8 cellular contexts compared by ENCODE assay signal in the genomic region with DNA sequence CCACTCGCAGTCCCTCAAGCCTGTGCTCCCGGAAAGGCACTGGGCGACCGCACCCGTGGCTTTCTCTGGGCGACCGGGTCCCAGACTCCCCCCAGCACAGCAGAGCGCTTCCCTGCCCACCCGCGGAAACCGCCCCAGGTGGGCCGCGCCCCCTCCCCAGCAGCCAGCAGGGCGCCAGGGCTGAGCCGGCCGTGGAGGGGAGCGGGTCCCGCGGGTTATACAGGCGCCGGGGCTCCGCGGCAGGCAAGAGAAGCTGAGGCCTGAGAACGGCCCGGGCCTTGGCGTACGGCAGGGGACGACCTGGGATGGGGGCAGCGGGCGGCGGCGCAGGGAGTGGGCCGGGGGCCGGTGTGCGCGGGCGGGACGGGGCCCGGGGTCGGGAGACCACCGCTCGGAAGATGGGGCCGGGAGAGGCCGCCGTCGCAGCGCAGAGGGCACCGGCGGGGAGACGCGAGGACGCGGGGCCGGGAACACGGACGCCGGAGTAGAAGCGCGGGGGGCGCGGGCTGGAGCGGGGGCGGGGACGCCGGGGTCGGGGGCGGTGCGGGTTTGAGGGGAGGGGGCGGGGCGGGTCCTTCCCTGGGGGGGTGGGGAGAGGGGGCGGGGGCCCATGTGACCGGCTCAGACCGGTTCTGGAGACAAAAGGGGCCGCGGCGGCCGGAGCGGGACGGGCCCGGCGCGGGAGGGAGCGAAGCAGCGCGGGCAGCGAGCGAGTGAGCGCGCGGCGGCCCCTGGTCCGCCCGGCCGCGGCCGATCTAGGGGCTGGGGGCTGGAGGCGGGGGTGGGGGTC. TPM values are rescaled to one million over a fixed set of nuclear protein-coding genes. Genes with fewer than 3 reads are reported as not detected.
DNase-seq lines count a peak whose midpoint lies in the region; ATAC-seq and TF ChIP-seq lines count a peak whose summit lies in the region.

A gene with protein sequence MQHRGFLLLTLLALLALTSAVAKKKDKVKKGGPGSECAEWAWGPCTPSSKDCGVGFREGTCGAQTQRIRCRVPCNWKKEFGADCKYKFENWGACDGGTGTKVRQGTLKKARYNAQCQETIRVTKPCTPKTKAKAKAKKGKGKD (plus strand): TSS at position 624 of the 790 bp plus-strand sequence. CDS start 389 bp downstream, outside the sequence.

- no peak for TF ChIP-seq POLR2A in right lobe of liver (IDR thresholded peaks at IDR 0.05)
- TF ChIP-seq POLR2A in testis (IDR thresholded peaks at IDR 0.05): no peak

- ATAC-seq in central memory CD8-positive, alpha-beta T cell (replicated peaks; ENCODE audit: extremely low read depth, poor library complexity, severe bottlenecking): peak; percentile 10
- ATAC-seq in right lobe of liver: peak in 3 of 4 donors; percentile 2 to 21 (median 2)

- peaks cover 0 to 2% (median 0%) of the 10 kb centered on the region in 4 donors for H3K36me3 ChIP-seq in right lobe of liver
- H3K36me3 ChIP-seq in testis (ENCODE audit: low read depth, missing control alignments): no peaks in the 10 kb centered on the region

- WGBS in right lobe of liver (ENCODE audit: insufficient coverage, low coverage, low lambda C conversion rate, missing lambda C conversion rate): 3% methylated on average over 6 of the region's 97 CpGs
- 0 to 1% methylated on average over 10 to 58 of the region's 97 CpGs for WGBS in testis, 2 donors

- H3K4me3 Mint-ChIP-seq in central memory CD8-positive, alpha-beta T cell: peak within 1 kb of the TSS; percentile 76

- peak within 1 kb of the TSS; percentile 81 for H3K27ac Mint-ChIP-seq in central memory CD8-positive, alpha-beta T cell (ENCODE audit: low read depth)

- intact Hi-C loops in right lobe of liver (cut with DNase I) (loop anchor here (10.0 kb wide), 1 partner anchor 154 kb away; no protein-coding TSS in a partner anchor), testis (cut with DNase I; ENCODE audit: low total_unique reads) (no loop called here)

- no peaks in the 10 kb centered on the region for H3K9me3 ChIP-seq in right lobe of liver
- no peaks in the 10 kb centered on the region for H3K9me3 ChIP-seq in testis

- H3K4me3 ChIP-seq in right lobe of liver (peak within 1 kb of the TSS; percentile 56 to 62 (median 58)), testis (peak within 1 kb of the TSS; percentile 58 to 68)

- H3K27me3 ChIP-seq in right lobe of liver: no peaks in the 10 kb centered on the region
- H3K27me3 ChIP-seq in testis: no peaks in the 10 kb centered on the region

- DNase-seq in NCI-H146 (lab: John Stamatoyannopoulos, UW): peak; percentile 45
- DNase-seq in NCI-H146 treated with DMSO at 0.1 percent for 48 hours (lab: John Stamatoyannopoulos, UW; ENCODE audit: unreplicated experiment): no peak
- DNase-seq in NCI-H2196 (lab: John Stamatoyannopoulos, UW; ENCODE audit: unreplicated experiment): peak; percentile 70
- DNase-seq in central memory CD8-positive, alpha-beta T cell (ENCODE audit: low spot score in 2 of 2): no peak
- no peak for DNase-seq in right lobe of liver
- DNase-seq in testis: no peak
- no peak for DNase-seq in GM19238 (ENCODE audit: insufficient read length, low spot score)
- DNase-seq in activated CD4-positive, alpha-beta T cell treated with anti-CD3 and anti-CD28 coated beads for 1 hour: no peak

- peak within 1 kb of the TSS; percentile 18 to 53 (median 44) for H3K27ac ChIP-seq in right lobe of liver
- peak within 1 kb of the TSS; percentile 68 to 79 for H3K27ac ChIP-seq in testis

- peaks cover 26% of the 10 kb centered on the region for H3K27me3 Mint-ChIP-seq in central memory CD8-positive, alpha-beta T cell

- peaks cover 13% of the 10 kb centered on the region for H3K4me1 Mint-ChIP-seq in central memory CD8-positive, alpha-beta T cell

- no peaks in the 10 kb centered on the region for H3K9me3 Mint-ChIP-seq in central memory CD8-positive, alpha-beta T cell

- TF ChIP-seq CTCF in right lobe of liver (IDR thresholded peaks at IDR 0.05) (no peak), testis (IDR thresholded peaks at IDR 0.05) (no peak)

- H3K4me1 ChIP-seq in right lobe of liver (peaks cover 0 to 8% (median 3%) of the 10 kb centered on the region in 4 donors), testis (peaks cover 11% of the 10 kb centered on the region)

- peaks cover 33% of the 10 kb centered on the region for H3K36me3 Mint-ChIP-seq in central memory CD8-positive, alpha-beta T cell (ENCODE audit: insufficient read depth)

RNA-seq across cellular contexts. Expression of the gene that starts here (rescaled TPM):
- total RNA-seq in right lobe of liver: 1 to 10 TPM in 5 of 6 experiments, under 1 TPM in 1; 0.35 to 6.4 (median 4.2) TPM
- total RNA-seq in testis: 10 to 100 TPM; 14.4 to 14.5 TPM
- polyA plus RNA-seq in testis (ENCODE audit: insufficient read depth, low read depth, low replicate concordance): 51.5 TPM

Comparison
In these comparisons a context has a peak if more than half of its experiments do, and no peak if none do; other contexts are left out.
1. DNase-seq: peak in NCI-H146 (single experiment) and NCI-H2196 (single experiment); none in NCI-H146 treated with DMSO at 0.1 percent for 48 hours (single experiment), central memory CD8-positive, alpha-beta T cell (0 of 2), right lobe of liver (0 of 3), testis (single experiment), GM19238 (single experiment) and activated CD4-positive, alpha-beta T cell treated with anti-CD3 and anti-CD28 coated beads for 1 hour (single experiment).